ENCODE assay signal across 14 cellular contexts in genomic region chr10:90378524-90379076, GRCh38.
DNase-seq lines count a peak whose midpoint lies in the region; ATAC-seq and TF ChIP-seq lines count a peak whose summit lies in the region.
"Had no signal": no experiment of that assay in that cellular context is flagged by ENCODE, and none has a peak within 500 bp of the region (broad histone marks: within the 10 kb centered on the region; RNA-seq: fewer than 3 reads in every experiment).

No MANE protein-coding gene starts in this region.

- no peak overlapping the region for H3K4me3 ChIP-seq in fibroblast of mammary gland (ENCODE audit: control insufficient read depth, low read depth, low read length)
- no peak overlapping the region for H3K4me3 ChIP-seq in GM23338
- H3K4me3 ChIP-seq in endodermal cell (ENCODE audit: low read length) = no peak overlapping the region

- 91 to 100% methylated on average over 2 to 3 of the region's 3 CpGs for WGBS in endodermal cell (ENCODE audit: insufficient coverage in 1 of 2, insufficient read length in 1 of 2), 2 experiments

- no peak for ATAC-seq in GM23338
- ATAC-seq: CD8-positive, alpha-beta T cell; HepG2 had no signal

- H3K4me1 ChIP-seq in GM23338 (ENCODE audit: insufficient read depth) (peaks cover 9% of the 10 kb centered on the region; the same call in 1 of the 2 replicates), endodermal cell (ENCODE audit: control insufficient read depth, insufficient read depth, low read length) (no peaks in the 10 kb centered on the region)

- H3K9me3 Mint-ChIP-seq in GM23338 (no peaks in the 10 kb centered on the region), endodermal cell (no peaks in the 10 kb centered on the region)
- H3K9me3 Mint-ChIP-seq: CD8-positive, alpha-beta T cell had no signal

- H3K36me3 Mint-ChIP-seq in GM23338 (ENCODE audit: low read depth) (no peaks in the 10 kb centered on the region), endodermal cell (ENCODE audit: low read depth) (no peaks in the 10 kb centered on the region)
- H3K36me3 Mint-ChIP-seq: CD8-positive, alpha-beta T cell had no signal

- no peaks in the 10 kb centered on the region for H3K27me3 Mint-ChIP-seq in GM23338 (ENCODE audit: insufficient read depth, low read depth, poor library complexity)
- H3K27me3 Mint-ChIP-seq in endodermal cell (ENCODE audit: insufficient read depth) = no peaks in the 10 kb centered on the region

- peak; percentile 57 for DNase-seq in HS-27A (ENCODE audit: low read depth)
- DNase-seq in amniotic epithelial cell (ENCODE audit: low read depth) = peak; percentile 34
- DNase-seq in fibroblast of mammary gland (ENCODE audit: low read depth) = peak; percentile 57
- no peak for DNase-seq in activated CD4-positive, alpha-beta T cell treated with anti-CD3 and anti-CD28 coated beads for 1 hour
- DNase-seq in GM23338 (ENCODE audit: low spot score) = no peak
- no peak for DNase-seq in endodermal cell
- DNase-seq in NCI-H345 (lab: John Stamatoyannopoulos, UW) = no peak
- DNase-seq: CD8-positive, alpha-beta T cell; DND-41; NCI-H1417 treated with DMSO at 0.1 percent for 48 hours; NCI-H2029 treated with DMSO at 0.1 percent for 48 hours; NCI-H510A treated with DMSO at 0.1 percent for 48 hours; SHP77 treated with DMSO at 0.1 percent for 48 hours had no signal

- H3K27me3 ChIP-seq in GM23338 (ENCODE audit: insufficient read depth) (no peaks in the 10 kb centered on the region), endodermal cell (ENCODE audit: control insufficient read depth, insufficient read depth, low read length, poor library complexity, severe bottlenecking) (no peaks in the 10 kb centered on the region)

- H3K79me2 ChIP-seq in GM23338 (replicated peaks; ENCODE audit: insufficient read depth) = no peaks in the 10 kb centered on the region

- H3K27ac Mint-ChIP-seq in GM23338 = no peak overlapping the region
- no peak overlapping the region for H3K27ac Mint-ChIP-seq in endodermal cell
- H3K27ac Mint-ChIP-seq: CD8-positive, alpha-beta T cell had no signal

- no peak overlapping the region for H2AFZ ChIP-seq in GM23338

- H4K20me1 ChIP-seq in GM23338 (replicated peaks; ENCODE audit: insufficient read depth) = no peaks in the 10 kb centered on the region

- H3K9ac ChIP-seq in endodermal cell (ENCODE audit: extremely low read depth, low read length, poor library complexity, severe bottlenecking) = no peak overlapping the region

- no peaks in the 10 kb centered on the region for H3F3A ChIP-seq in GM23338 (replicated peaks; ENCODE audit: low read depth)

- H3K36me3 ChIP-seq in GM23338 (ENCODE audit: insufficient read depth) = no peaks in the 10 kb centered on the region
- H3K36me3 ChIP-seq in endodermal cell (ENCODE audit: control insufficient read depth, insufficient read depth, low read length) = no peaks in the 10 kb centered on the region

- no peaks in the 10 kb centered on the region for H3K9me3 ChIP-seq in endodermal cell (ENCODE audit: control insufficient read depth, low read length)

- H3K4me3 Mint-ChIP-seq in GM23338 (no peak overlapping the region), endodermal cell (no peak overlapping the region)
- H3K4me3 Mint-ChIP-seq: CD8-positive, alpha-beta T cell had no signal

- no peak overlapping the region for H3K4me2 ChIP-seq in GM23338

- peaks cover 11% of the 10 kb centered on the region for H3K4me1 Mint-ChIP-seq in GM23338
- H3K4me1 Mint-ChIP-seq in endodermal cell = peaks cover 12% of the 10 kb centered on the region

- 0 out of 2 replicates have a peak, but pooled peaks cover 8% of the 10 kb centered on the region for H3K9me2 ChIP-seq in GM23338 (ENCODE audit: insufficient read depth)

- TF ChIP-seq CTCF in fibroblast of mammary gland (conservative IDR thresholded peaks at IDR 0.05; ENCODE audit: control insufficient read depth, insufficient read depth, low read depth, low read length) = no peak
- no peak for TF ChIP-seq CTCF in GM23338 (conservative IDR thresholded peaks at IDR 0.05; ENCODE audit: low read depth in 2 of 2)
- TF ChIP-seq CTCF in endodermal cell (conservative IDR thresholded peaks at IDR 0.05) = no peak

- H3K27ac ChIP-seq in GM23338 (ENCODE audit: low read depth) = no peak overlapping the region
- no peak overlapping the region for H3K27ac ChIP-seq in endodermal cell (ENCODE audit: low read depth, low read length)

TF ChIP-seq in GM23338, 12 proteins besides CTCF, POLR2A, EP300 and RAD21:
- no peak for TF ChIP-seq POLR2AphosphoS5 (IDR thresholded peaks at IDR 0.05; ENCODE audit: low read depth)
- TF ChIP-seq CREB1 (CRISPR knock-in tag; IDR thresholded peaks at IDR 0.05; ENCODE audit: low read depth) = no peak
- TF ChIP-seq EZH2phosphoT487 (IDR thresholded peaks at IDR 0.05; ENCODE audit: unreplicated experiment) = no peak
- TF ChIP-seq EZH2 (IDR thresholded peaks at IDR 0.05; ENCODE audit: low read depth, unreplicated experiment) = no peak

Comparison
In these comparisons a context has a peak if more than half of its experiments do, and no peak if none do; other contexts are left out.
1. DNase-seq: peak in HS-27A (single experiment), amniotic epithelial cell (single experiment) and fibroblast of mammary gland (single experiment); none in activated CD4-positive, alpha-beta T cell treated with anti-CD3 and anti-CD28 coated beads for 1 hour (single experiment), GM23338 (single experiment), endodermal cell (single experiment) and NCI-H345 (single experiment).